Comparison of ENCODE assay signal across 8 cellular contexts in genomic region chr15:42736178-42736792, GRCh38. TPM values are rescaled to one million over a fixed set of nuclear protein-coding genes. Genes with fewer than 3 reads are reported as not detected.
A peak's percentile ranks its signal among the peaks of the same experiment; 100 is the strongest.
DNase-seq lines count a peak whose midpoint lies in the region; ATAC-seq and TF ChIP-seq lines count a peak whose summit lies in the region.

No MANE protein-coding gene starts in this region.

- peak overlapping the region; percentile 37 for H3K9ac ChIP-seq in parathyroid adenoma

- peak overlapping the region; percentile 70 for H3K4me3 ChIP-seq in BE2C (ENCODE audit: low read depth, low read length)
- H3K4me3 ChIP-seq in parathyroid adenoma (ENCODE audit: low read depth, low read length) = peak overlapping the region; percentile 78

- ATAC-seq in GM19324 (IDR thresholded peaks at IDR 0.05; ENCODE audit: low FRiP score, unreplicated experiment) (peak; percentile 28), HG03442 (IDR thresholded peaks at IDR 0.05; ENCODE audit: unreplicated experiment) (peak; percentile 22)

- no peak for DNase-seq in BE2C
- peak; percentile 8 for DNase-seq in activated T-cell treated with anti-CD3 and anti-CD28 coated beads for 48 hours (ENCODE audit: low read depth)
- DNase-seq in germinal center (ENCODE audit: low spot score) = peak; percentile 52
- DNase-seq in NK-92 treated with Interleukin-12 subunit alpha and Interleukin-12 subunit beta, amount 100 ng/mL, for 24 hours (lab: John Stamatoyannopoulos, UW) = no peak
- no peak for DNase-seq in pons (ENCODE audit: low spot score)

- H3K9me3 ChIP-seq in BE2C (no peaks in the 10 kb centered on the region), parathyroid adenoma (ENCODE audit: control insufficient read depth, low read length) (no peaks in the 10 kb centered on the region)

- no peak overlapping the region for H3K27ac ChIP-seq in parathyroid adenoma

- H3K4me1 ChIP-seq in BE2C (peaks cover 13% of the 10 kb centered on the region), parathyroid adenoma (peaks cover 3% of the 10 kb centered on the region)

- peak overlapping the region; percentile 68 for H2AFZ ChIP-seq in parathyroid adenoma

- H3K27me3 ChIP-seq in BE2C (no peaks in the 10 kb centered on the region), parathyroid adenoma (ENCODE audit: control insufficient read depth, insufficient read depth, low read length) (no peaks in the 10 kb centered on the region)

- H3K4me2 ChIP-seq in parathyroid adenoma (ENCODE audit: low read length) = peak overlapping the region; percentile 73

- no peak for TF ChIP-seq CTCF in BE2C (IDR thresholded peaks at IDR 0.05; ENCODE audit: low read depth, low read length)
- TF ChIP-seq CTCF in parathyroid adenoma (IDR thresholded peaks at IDR 0.05) = no peak

- H3K36me3 ChIP-seq in BE2C (peaks cover 23% of the 10 kb centered on the region), parathyroid adenoma (ENCODE audit: control insufficient read depth, insufficient read depth, low read length) (no peaks in the 10 kb centered on the region)

- no peaks in the 10 kb centered on the region for H3K79me2 ChIP-seq in parathyroid adenoma

RNA-seq across cellular contexts. Expression of gene CDAN1, which starts 0.6 kb away (rescaled TPM):
- polyA plus RNA-seq in BE2C (2012; ENCODE audit: insufficient read depth, insufficient read length, low read depth) = 9.6 TPM

Comparison
In these comparisons a context has a peak if more than half of its experiments do, and no peak if none do; other contexts are left out.
1. DNase-seq: peak in activated T-cell treated with anti-CD3 and anti-CD28 coated beads for 48 hours (single experiment) and germinal center (single experiment); none in BE2C (single experiment), NK-92 treated with Interleukin-12 subunit alpha and Interleukin-12 subunit beta, amount 100 ng/mL, for 24 hours (single experiment) and pons (single experiment).